Comparison of ENCODE assay signal across 14 cellular contexts in the genomic region with DNA sequence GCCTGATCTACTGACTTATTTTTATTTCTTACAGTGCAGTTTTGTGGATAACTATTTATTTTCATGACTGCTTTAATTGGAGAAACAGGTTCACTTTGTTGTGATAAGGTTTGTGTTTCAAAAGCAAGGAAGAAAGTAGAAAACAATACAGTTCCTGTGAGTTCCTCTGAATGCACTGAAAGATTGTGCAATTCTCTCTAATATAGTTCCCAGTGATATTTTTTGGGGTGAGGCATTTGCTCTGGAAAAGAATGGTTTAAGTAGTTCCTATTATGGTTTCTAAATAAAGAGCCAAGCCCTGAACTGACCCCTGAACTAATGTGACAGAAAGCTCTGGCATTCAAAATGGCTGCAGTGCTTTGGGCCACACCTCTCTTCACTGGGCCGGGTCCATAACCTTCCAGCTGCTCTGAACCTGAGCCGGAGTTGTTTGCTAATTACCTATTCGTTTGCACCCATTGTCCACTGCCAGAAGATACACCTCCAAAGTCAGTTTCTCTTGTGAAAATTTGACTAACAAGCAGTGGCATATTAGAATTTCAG. TPM values are rescaled to one million over a fixed set of nuclear protein-coding genes. Genes with fewer than 3 reads are reported as not detected.
"Had no signal": no experiment of that assay in that cellular context is flagged by ENCODE, and none has a peak within 500 bp of the region (broad histone marks: within the 10 kb centered on the region; RNA-seq: fewer than 3 reads in every experiment).

No MANE protein-coding gene starts in this region.

- H3K27ac ChIP-seq: coronary artery, lower lobe of right lung, psoas muscle had no signal

- H3K4me1 ChIP-seq: psoas muscle had no signal

- DNase-seq: activated naive CD4-positive, alpha-beta T cell treated with anti-CD3 and anti-CD28 coated beads, Interleukin-2, amount 50 U/mL, for 16 hours; central memory CD4-positive, alpha-beta T cell; effector CD4-positive, alpha-beta T cell; hypothalamus; lower lobe of right lung; natural killer cell; occipital lobe; psoas muscle; stimulated activated CD4-positive, alpha-beta T cell treated with anti-CD3 and anti-CD28 coated beads, Interleukin-15, amount 100 ng/mL, for 24 hours; stimulated activated CD4-positive, alpha-beta T cell treated with anti-CD3 and anti-CD28 coated beads, Interleukin-4, amount 100 ng/mL, for 24 hours; T-helper 17 cell had no signal

- H3K36me3 ChIP-seq: lower lobe of right lung had no signal

- ATAC-seq: activated CD4-positive, CD25-positive, alpha-beta regulatory T cell treated with anti-CD3 and anti-CD28 coated beads, Interleukin-2, amount 50 U/mL, for 24 hours; lower lobe of right lung; natural killer cell; T-helper 17 cell had no signal

- H3K4me3 ChIP-seq: coronary artery, lower lobe of right lung, psoas muscle had no signal

- H3K9me3 ChIP-seq: lower lobe of right lung, psoas muscle had no signal

RNA-seq across cellular contexts. Expression of gene VTCN1, which starts 56.6 kb away (rescaled TPM):
- total RNA-seq: mononuclear cell, natural killer cell, T-helper 17 cell had no signal
